ENCODE assay signal across 8 cellular contexts in genomic region chr7:39566056-39566921, GRCh38. TPM values are rescaled to one million over a fixed set of nuclear protein-coding genes. Genes with fewer than 3 reads are reported as not detected.
A peak's percentile ranks its signal among the peaks of the same experiment; 100 is the strongest.
DNase-seq lines count a peak whose midpoint lies in the region; ATAC-seq lines count a peak whose summit lies in the region.

Gene YAE1 (plus strand): TSS chr7:39566404. CDS start chr7:39566419, 15 bp downstream.

- H3K4me1 ChIP-seq in endocrine pancreas (ENCODE audit: control insufficient read depth, insufficient read depth, low read length) (peaks cover 7% of the 10 kb centered on the region), mesendoderm (ENCODE audit: control insufficient read depth, low read depth, low read length) (peaks cover 2% of the 10 kb centered on the region)

- peak within 1 kb of the TSS; percentile 52 for H4K5ac ChIP-seq in mesendoderm (ENCODE audit: low read length)

- no peak within 1 kb of the TSS for H2BK15ac ChIP-seq in mesendoderm (replicated peaks; ENCODE audit: low read depth)

- CTCF ChIA-PET in activated CD8-positive, alpha-beta memory T cell treated with anti-CD3 and anti-CD28 coated beads, Interleukin-2, amount 10 ng/mL, durations not matched to agents 7 days and 5 days (lab: Charles Lee) = interaction anchor here (0.8 to 1.6 kb wide), 3 partner anchors 13 to 177 kb away, joined by 3 to 18 read pairs (median 3); no protein-coding TSS in a partner anchor

- no peaks in the 10 kb centered on the region for H3K9me3 Mint-ChIP-seq in activated CD8-positive, alpha-beta memory T cell treated with anti-CD3 and anti-CD28 coated beads, Interleukin-2, amount 10 ng/mL, durations not matched to agents 7 days and 5 days (ENCODE audit: low read depth)

- H2AK5ac ChIP-seq in mesendoderm (ENCODE audit: low read length) = no peak within 1 kb of the TSS

- no peaks in the 10 kb centered on the region for H3K27me3 Mint-ChIP-seq in activated CD8-positive, alpha-beta memory T cell treated with anti-CD3 and anti-CD28 coated beads, Interleukin-2, amount 10 ng/mL, durations not matched to agents 7 days and 5 days

- no peak within 1 kb of the TSS for H2BK5ac ChIP-seq in mesendoderm (ENCODE audit: low read length)

- peak within 1 kb of the TSS; percentile 96 for H3K56ac ChIP-seq in mesendoderm (ENCODE audit: low read length)

- no peak within 1 kb of the TSS for H2BK120ac ChIP-seq in mesendoderm (ENCODE audit: low read depth, low read length)

- H3K23ac ChIP-seq in mesendoderm (ENCODE audit: low read length) = peak within 1 kb of the TSS; percentile 61

- H3K36me3 ChIP-seq in endocrine pancreas (ENCODE audit: control insufficient read depth, insufficient read depth, low read length) = no peaks in the 10 kb centered on the region
- H3K36me3 ChIP-seq in mesendoderm (ENCODE audit: control insufficient read depth, insufficient read depth, low read length) = no peaks in the 10 kb centered on the region

- peak within 1 kb of the TSS; percentile 80 for H3K4me2 ChIP-seq in mesendoderm (ENCODE audit: low read length)

- DNase-seq in COLO829 (ENCODE audit: low spot score) (peak; percentile 87), HT-29 (ENCODE audit: low spot score) (peak; percentile 85), NOMO-1 treated with DMSO at 0.1 percent for 48 hours (lab: John Stamatoyannopoulos, UW; ENCODE audit: unreplicated experiment) (peak; percentile 67), mesendoderm (peak; percentile 90)
- peak; percentile 86 for DNase-seq in activated CD8-positive, alpha-beta memory T cell treated with anti-CD3 and anti-CD28 coated beads, Interleukin-2, amount 10 ng/mL, durations not matched to agents 7 days and 5 days
- DNase-seq in stimulated activated CD8-positive, alpha-beta memory T cell treated with anti-CD3 and anti-CD28 coated beads, Interleukin-15, amount 100 ng/mL, for 1 hour (ENCODE audit: low read depth) = peak; percentile 58

- no CpG with 5 or more reads among the region's 62 CpGs for WGBS in mesendoderm (ENCODE audit: extremely low coverage, insufficient coverage, low lambda C conversion rate)

- H3K79me1 ChIP-seq in mesendoderm (ENCODE audit: low read length) = peaks cover 4% of the 10 kb centered on the region

- peak within 1 kb of the TSS; percentile 64 for H3K4ac ChIP-seq in mesendoderm (ENCODE audit: low read depth, low read length)

- H4K8ac ChIP-seq in mesendoderm (ENCODE audit: low read depth, low read length) = peak within 1 kb of the TSS; percentile 1

- H3K4me3 ChIP-seq in endocrine pancreas (ENCODE audit: control insufficient read depth, insufficient read depth, low read length) = peak within 1 kb of the TSS; percentile 95
- peak within 1 kb of the TSS; percentile 77 for H3K4me3 ChIP-seq in mesendoderm (ENCODE audit: low read length)

- H3K9me3 ChIP-seq in endocrine pancreas (ENCODE audit: control insufficient read depth, low read length) = no peaks in the 10 kb centered on the region

- H3K4me3 Mint-ChIP-seq in activated CD8-positive, alpha-beta memory T cell treated with anti-CD3 and anti-CD28 coated beads, Interleukin-2, amount 10 ng/mL, durations not matched to agents 7 days and 5 days = peak within 1 kb of the TSS; percentile 95

- H3K9ac ChIP-seq in endocrine pancreas (ENCODE audit: control insufficient read depth, insufficient read depth, low read length) (peak within 1 kb of the TSS; percentile 74), mesendoderm (ENCODE audit: low read length) (peak within 1 kb of the TSS; percentile 89)

- peak; percentile 98 for ATAC-seq in GM21360 (IDR thresholded peaks at IDR 0.05; ENCODE audit: unreplicated experiment)
- peak; percentile 97 for ATAC-seq in activated CD8-positive, alpha-beta memory T cell treated with anti-CD3 and anti-CD28 coated beads, Interleukin-2, amount 10 ng/mL, durations not matched to agents 7 days and 5 days

- peaks cover 10% of the 10 kb centered on the region for H3K36me3 Mint-ChIP-seq in activated CD8-positive, alpha-beta memory T cell treated with anti-CD3 and anti-CD28 coated beads, Interleukin-2, amount 10 ng/mL, durations not matched to agents 7 days and 5 days

- H3K27ac Mint-ChIP-seq in activated CD8-positive, alpha-beta memory T cell treated with anti-CD3 and anti-CD28 coated beads, Interleukin-2, amount 10 ng/mL, durations not matched to agents 7 days and 5 days = peak within 1 kb of the TSS; percentile 95

- peaks cover 9% of the 10 kb centered on the region for H3K79me2 ChIP-seq in mesendoderm (ENCODE audit: control insufficient read depth, insufficient read depth, low read length)

- no peaks in the 10 kb centered on the region for H3K27me3 ChIP-seq in endocrine pancreas (ENCODE audit: control insufficient read depth, insufficient read depth, low read length)
- no peaks in the 10 kb centered on the region for H3K27me3 ChIP-seq in mesendoderm (ENCODE audit: insufficient read depth, low read length, poor library complexity)

- no peak within 1 kb of the TSS for H3K27ac ChIP-seq in mesendoderm (ENCODE audit: low read depth, low read length)

- H3K4me1 Mint-ChIP-seq in activated CD8-positive, alpha-beta memory T cell treated with anti-CD3 and anti-CD28 coated beads, Interleukin-2, amount 10 ng/mL, durations not matched to agents 7 days and 5 days = peaks cover 21% of the 10 kb centered on the region

- peak within 1 kb of the TSS; percentile 35 for H3K18ac ChIP-seq in mesendoderm (ENCODE audit: low read length)

RNA-seq across cellular contexts. Expression of gene YAE1, which starts in this region (rescaled TPM):
- 17.5 and 19.3 TPM in 2 replicates for total RNA-seq in HT-29 (2014; rRNA removed; shearing (Covaris generic))
- total RNA-seq in activated CD8-positive, alpha-beta memory T cell treated with anti-CD3 and anti-CD28 coated beads, Interleukin-2, amount 10 ng/mL, durations not matched to agents 7 days and 5 days = 10 to 100 TPM in 1 of 2 experiments, 1 to 10 TPM in 1; 10.0 to 10.5 TPM
- 39.6 TPM for polyA plus RNA-seq in mesendoderm (2013, experiment 1 of 2)
- 39.2 TPM for polyA plus RNA-seq in mesendoderm (2013, experiment 2 of 2)
